ENCODE assay signal across 11 cellular contexts in the genomic region with DNA sequence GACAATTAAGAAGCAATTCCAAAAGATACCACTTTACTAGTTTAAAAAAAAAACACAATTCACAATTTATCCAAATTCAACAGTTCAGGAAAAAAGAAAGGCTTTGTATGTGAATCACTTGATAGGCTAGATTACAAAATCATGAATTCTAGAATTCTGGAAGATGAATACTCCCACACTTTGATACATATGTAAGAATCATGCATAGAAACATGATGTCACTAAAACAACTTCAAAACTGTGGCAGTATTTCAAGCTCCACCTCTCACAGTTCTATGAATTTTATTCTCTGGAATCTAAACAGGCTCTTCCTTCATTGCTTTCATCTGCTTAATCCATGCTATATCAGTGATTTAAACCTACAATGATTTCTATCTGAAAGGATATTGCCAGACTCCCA. TPM values are rescaled to one million over a fixed set of nuclear protein-coding genes. Genes with fewer than 3 reads are reported as not detected.
DNase-seq lines count a peak whose midpoint lies in the region; ATAC-seq and TF ChIP-seq lines count a peak whose summit lies in the region.
"Had no signal": no experiment of that assay in that cellular context is flagged by ENCODE, and none has a peak within 500 bp of the region (broad histone marks: within the 10 kb centered on the region; RNA-seq: fewer than 3 reads in every experiment).

No MANE protein-coding gene starts in this region.

- peaks cover 17% of the 10 kb centered on the region; the same call in 1 of the 2 replicates for H3F3A ChIP-seq in PC-9 (ENCODE audit: insufficient read depth, low read depth)

- H3K36me3 Mint-ChIP-seq in naive thymus-derived CD4-positive, alpha-beta T cell = peaks cover 0 to 3% (median 0%) of the 10 kb centered on the region in 5 donors
- H3K36me3 Mint-ChIP-seq in effector memory CD8-positive, alpha-beta T cell (ENCODE audit: insufficient read depth) = peaks cover 3% of the 10 kb centered on the region

- H3K9me3 ChIP-seq in PC-9 (ENCODE audit: insufficient read depth, low read depth) = no peaks in the 10 kb centered on the region
- no peaks in the 10 kb centered on the region for H3K9me3 ChIP-seq in naive thymus-derived CD4-positive, alpha-beta T cell (ENCODE audit: control insufficient read depth in 2 of 3, low read length in 3 of 3)
- H3K9me3 ChIP-seq: spleen, vagina had no signal

- POLR2A ChIA-PET in PC-9 (lab: Charles Lee; ENCODE audit: unreplicated experiment) = interaction anchor here (0.7 kb wide), 2 partner anchors 93 to 123 kb away, joined by 3 read pairs; no protein-coding TSS in a partner anchor
- POLR2A ChIA-PET in naive thymus-derived CD4-positive, alpha-beta T cell (lab: Charles Lee) = no interaction called here
- POLR2A ChIA-PET in RWPE1 (lab: Yijun Ruan, JAX; ENCODE audit: low non-redundant PET) = no interaction called here

- no peaks in the 10 kb centered on the region; the same call in 1 of the 2 replicates for H4K20me1 ChIP-seq in PC-9 (ENCODE audit: insufficient read depth)

- BruUV-seq in PC-9 (replicated peaks; lab: Mats Ljungman, UMichigan) = no TSS peak

- H3K9me2 ChIP-seq in PC-9 (ENCODE audit: insufficient read depth) = no peaks in the 10 kb centered on the region

- H3K4me3 ChIP-seq in PC-9 = no peak overlapping the region
- H3K4me3 ChIP-seq in naive thymus-derived CD4-positive, alpha-beta T cell (ENCODE audit: low read length) = no peak overlapping the region
- H3K4me3 ChIP-seq: spleen, vagina had no signal

- no peaks in the 10 kb centered on the region for H3K9me3 Mint-ChIP-seq in naive thymus-derived CD4-positive, alpha-beta T cell
- no peaks in the 10 kb centered on the region for H3K9me3 Mint-ChIP-seq in effector memory CD8-positive, alpha-beta T cell
- H3K9me3 Mint-ChIP-seq: activated naive CD8-positive, alpha-beta T cell treated with anti-CD3 and anti-CD28 coated beads, Interleukin-2, amount 10 ng/mL, durations not matched to agents 7 days and 5 days had no signal

- H3K27me3 ChIP-seq in PC-9 (ENCODE audit: insufficient read depth, low read depth) = no peaks in the 10 kb centered on the region
- H3K27me3 ChIP-seq in naive thymus-derived CD4-positive, alpha-beta T cell (ENCODE audit: control insufficient read depth in 2 of 2, insufficient read depth in 2 of 2, low read length in 2 of 2) = no peaks in the 10 kb centered on the region
- H3K27me3 ChIP-seq: spleen, vagina had no signal

- no peak for ATAC-seq in naive thymus-derived CD4-positive, alpha-beta T cell
- ATAC-seq in HG02884 (IDR thresholded peaks at IDR 0.05; ENCODE audit: unreplicated experiment) (no peak), HG02981 (IDR thresholded peaks at IDR 0.05; ENCODE audit: unreplicated experiment) (no peak)
- no peak for ATAC-seq in effector memory CD8-positive, alpha-beta T cell (replicated peaks)

- intact Hi-C loops in PC-9 (cut with micrococcal nuclease; ENCODE audit: unreplicated experiment) = loop anchor here (2.0 to 5.0 kb wide), 5 partner anchors 54 to 142 kb away; no protein-coding TSS in a partner anchor
- intact Hi-C loops in naive thymus-derived CD4-positive, alpha-beta T cell (cut with micrococcal nuclease) = loop anchor here in 1 of 2 donors (5.0 kb wide), 1 partner anchor 73 kb away; no protein-coding TSS in a partner anchor

- CTCF ChIA-PET in PC-9 (lab: Charles Lee) = no interaction called here
- CTCF ChIA-PET in naive thymus-derived CD4-positive, alpha-beta T cell (lab: Charles Lee) = interaction anchor here (0.7 kb wide), 1 partner anchor 31 kb away, joined by 5 read pairs; no protein-coding TSS in a partner anchor
- CTCF ChIA-PET in RWPE1 (lab: Yijun Ruan, JAX) = interaction anchor here (0.6 to 0.7 kb wide), 4 partner anchors 10 to 259 kb away, joined by 3 to 7 read pairs (median 4); no protein-coding TSS in a partner anchor

- peak overlapping the region in 8 of 9 donors; percentile 13 to 85 (median 78) for H3K27ac Mint-ChIP-seq in naive thymus-derived CD4-positive, alpha-beta T cell
- no peak overlapping the region for H3K27ac Mint-ChIP-seq in effector memory CD8-positive, alpha-beta T cell

- no peaks in the 10 kb centered on the region for H3K36me3 ChIP-seq in PC-9 (ENCODE audit: low read depth)
- no peaks in the 10 kb centered on the region for H3K36me3 ChIP-seq in naive thymus-derived CD4-positive, alpha-beta T cell (ENCODE audit: control insufficient read depth in 2 of 3, insufficient read depth in 3 of 3, low read length in 3 of 3)
- H3K36me3 ChIP-seq: spleen, vagina had no signal

- H3K27me3 Mint-ChIP-seq in naive thymus-derived CD4-positive, alpha-beta T cell = no peaks in the 10 kb centered on the region
- H3K27me3 Mint-ChIP-seq in effector memory CD8-positive, alpha-beta T cell = peaks cover 0 to 6% of the 10 kb centered on the region in 2 donors
- H3K27me3 Mint-ChIP-seq: activated naive CD8-positive, alpha-beta T cell treated with anti-CD3 and anti-CD28 coated beads, Interleukin-2, amount 10 ng/mL, durations not matched to agents 7 days and 5 days had no signal

- no peak overlapping the region for H2AFZ ChIP-seq in PC-9

- TF ChIP-seq CTCF in PC-9 (conservative IDR thresholded peaks at IDR 0.05) = no peak
- TF ChIP-seq CTCF in RWPE1 (conservative IDR thresholded peaks at IDR 0.05; ENCODE audit: low read depth) = no peak

- H3K4me1 ChIP-seq in PC-9 (replicated peaks; ENCODE audit: insufficient read depth) = peaks cover 26% of the 10 kb centered on the region
- H3K4me1 ChIP-seq in naive thymus-derived CD4-positive, alpha-beta T cell (ENCODE audit: control insufficient read depth in 2 of 2, insufficient read depth in 2 of 2, low read length in 2 of 2) = peaks cover 23 to 62% of the 10 kb centered on the region in 2 donors

- peaks cover 53 to 83% (median 76%) of the 10 kb centered on the region in 7 donors for H3K4me1 Mint-ChIP-seq in naive thymus-derived CD4-positive, alpha-beta T cell
- H3K4me1 Mint-ChIP-seq in effector memory CD8-positive, alpha-beta T cell (ENCODE audit: low read depth in 2 of 2) = peaks cover 30% of the 10 kb centered on the region in 2 donors

- peak overlapping the region; percentile 58 for H3K4me2 ChIP-seq in PC-9

- peak overlapping the region in 5 of 10 donors; percentile 24 to 74 (median 66) for H3K4me3 Mint-ChIP-seq in naive thymus-derived CD4-positive, alpha-beta T cell
- H3K4me3 Mint-ChIP-seq in effector memory CD8-positive, alpha-beta T cell = no peak overlapping the region

- H3K79me2 ChIP-seq in PC-9 (ENCODE audit: low read depth) = peaks cover 48% of the 10 kb centered on the region

- H3K27ac ChIP-seq in PC-9 = peak overlapping the region; percentile 51
- no peak overlapping the region for H3K27ac ChIP-seq in naive thymus-derived CD4-positive, alpha-beta T cell (ENCODE audit: low read depth, low read length)
- H3K27ac ChIP-seq in RWPE1 = no peak overlapping the region
- H3K27ac ChIP-seq: vagina had no signal

- DNase-seq in CD1c-positive myeloid dendritic cell (ENCODE audit: extremely low spot score) = peak; percentile 21
- DNase-seq in PC-9 = no peak
- peak; percentile 58 for DNase-seq in dedifferentiated amniotic fluid mesenchymal stem cell (ENCODE audit: extremely low spot score)
- no peak for DNase-seq in naive thymus-derived CD4-positive, alpha-beta T cell
- DNase-seq in effector memory CD8-positive, alpha-beta T cell = no peak
- DNase-seq in RWPE1 (ENCODE audit: low spot score) = no peak
- DNase-seq: activated naive CD8-positive, alpha-beta T cell treated with anti-CD3 and anti-CD28 coated beads, Interleukin-2, amount 10 ng/mL, durations not matched to agents 7 days and 5 days had no signal

RNA-seq across cellular contexts. Expression of gene GNAQ, which starts 51.0 kb away (rescaled TPM):
- total RNA-seq in PC-9 (2021) = 51.6 and 53.5 TPM in 2 replicates
- 10 to 100 TPM; 37.7 to 60.6 (median 47.7) TPM for total RNA-seq in naive thymus-derived CD4-positive, alpha-beta T cell
- 10 to 100 TPM in 1 of 2 donors, 1 to 10 TPM in 1; 7.2 to 11.4 TPM for polyA plus RNA-seq in naive thymus-derived CD4-positive, alpha-beta T cell

Comparison
In these comparisons a context has a peak if more than half of its experiments do, and no peak if none do; other contexts are left out.
1. DNase-seq: peak in CD1c-positive myeloid dendritic cell (single experiment) and dedifferentiated amniotic fluid mesenchymal stem cell (single experiment); none in PC-9 (0 of 2), naive thymus-derived CD4-positive, alpha-beta T cell (0 of 9), effector memory CD8-positive, alpha-beta T cell (0 of 3) and RWPE1 (single experiment).
2. H3K27ac Mint-ChIP-seq: peak in naive thymus-derived CD4-positive, alpha-beta T cell (8 of 9); none in effector memory CD8-positive, alpha-beta T cell (0 of 2).